In genomic region chr14:59148334-59148900, GRCh38 we compare ENCODE assay signal across 17 cellular contexts. TPM values are rescaled to one million over a fixed set of nuclear protein-coding genes. Genes with fewer than 3 reads are reported as not detected.
DNase-seq lines count a peak whose midpoint lies in the region; ATAC-seq, FAIRE-seq and TF ChIP-seq lines count a peak whose summit lies in the region.
"Had no signal": no experiment of that assay in that cellular context is flagged by ENCODE, and none has a peak within 500 bp of the region (broad histone marks: within the 10 kb centered on the region; RNA-seq: fewer than 3 reads in every experiment).

No MANE protein-coding gene starts in this region.

- H3K4me3 ChIP-seq in GM12878 (no peak overlapping the region), H7 (ENCODE audit: insufficient read depth, low read depth, low read length) (no peak overlapping the region), Peyer's patch (no peak overlapping the region)
- H3K4me3 ChIP-seq: lower lobe of right lung, SJSA1 had no signal

- CTCF ChIA-PET in GM12878 (lab: Yijun Ruan, JAX) = interaction anchor here (0.9 to 1.3 kb wide), 3 partner anchors 23 to 295 kb away, joined by 3 to 4 read pairs (median 4); partner anchors contain the start of gene DAAM1

- TF ChIP-seq RAD21 in GM12878 (IDR thresholded peaks at IDR 0.05; ENCODE audit: insufficient read depth, low read depth, low read length) = no peak

- H3K4me2 ChIP-seq in GM12878 (ENCODE audit: control insufficient read depth, insufficient read depth) = 0 out of 2 replicates have a peak overlapping the region, but pooled peaks have one; percentile 62

- TF ChIP-seq EP300 in GM12878 (IDR thresholded peaks at IDR 0.05; ENCODE audit: borderline replicate concordance in 1 of 2, control insufficient read depth in 1 of 2, low read depth in 2 of 2, low read length in 2 of 2) = no peak

- ATAC-seq in GM21529 (IDR thresholded peaks at IDR 0.05; ENCODE audit: unreplicated experiment) (peak; percentile 76), HG03354 (IDR thresholded peaks at IDR 0.05; ENCODE audit: poor library complexity, severe bottlenecking, unreplicated experiment) (peak; percentile 73), GM12878 (peak; percentile 84)
- ATAC-seq: lower lobe of right lung had no signal

- BruUV-seq in GM12878 (replicated peaks; lab: Mats Ljungman, UMichigan) = no TSS peak

- no peaks in the 10 kb centered on the region for H3K79me2 ChIP-seq in GM12878 (ENCODE audit: control insufficient read depth, insufficient read depth, low read length)

- SMC1A ChIA-PET in GM12878 (lab: Charles Lee; ENCODE audit: uncharacterized antibody, unreplicated experiment) = interaction anchor here (0.9 to 1.8 kb wide), 4 partner anchors 13 to 127 kb away, joined by 3 to 7 read pairs (median 4); no protein-coding TSS in a partner anchor

- TF ChIP-seq POLR2A in GM12878 (IDR thresholded peaks at IDR 0.05; ENCODE audit: low read depth, low read length) (no peak), Peyer's patch (IDR thresholded peaks at IDR 0.05) (no peak)

- RAD21 ChIA-PET in GM12878 (lab: Charles Lee; ENCODE audit: unreplicated experiment) = interaction anchor here (0.6 to 1.5 kb wide), 3 partner anchors 23 to 44 kb away, joined by 3 to 4 read pairs (median 3); partner anchors contain the start of gene DAAM1

- H3K36me3 ChIP-seq in GM12878 (ENCODE audit: control insufficient read depth in 2 of 2, insufficient read depth in 2 of 2, low read length in 1 of 2) (no peaks in the 10 kb centered on the region), H7 (replicated peaks; ENCODE audit: control insufficient read depth, insufficient read depth, low read length) (no peaks in the 10 kb centered on the region), Peyer's patch (no peaks in the 10 kb centered on the region)
- H3K36me3 ChIP-seq: lower lobe of right lung, SJSA1 had no signal

- H3K27me3 ChIP-seq in GM12878 (replicated peaks in 1 of 2; ENCODE audit: control insufficient read depth in 2 of 2, insufficient read depth in 2 of 2, low read length in 1 of 2) (no peaks in the 10 kb centered on the region), H7 (ENCODE audit: control insufficient read depth, insufficient read depth, low read length) (no peaks in the 10 kb centered on the region), Peyer's patch (no peaks in the 10 kb centered on the region)
- H3K27me3 ChIP-seq: SJSA1 had no signal

- POLR2A ChIA-PET in GM12878 (lab: Charles Lee) = no interaction called here

- 33% methylated on average over 4 of the region's 4 CpGs for WGBS in GM12878 (ENCODE audit: insufficient coverage, insufficient replicate concordance, low lambda C conversion rate, missing lambda C conversion rate)

- H3K4me1 ChIP-seq in GM12878 (ENCODE audit: control insufficient read depth, insufficient read depth, low read length) (peaks cover 17% of the 10 kb centered on the region), Peyer's patch (peaks cover 0 to 4% (median 2%) of the 10 kb centered on the region in 4 donors)
- H3K4me1 ChIP-seq: SJSA1 had no signal

- H3K9ac ChIP-seq in GM12878 (ENCODE audit: control insufficient read depth, insufficient read depth, low read length) = no peak overlapping the region

- DNase-seq in GM18507 (ENCODE audit: extremely low spot score, insufficient read length, low read depth) (no peak), GM12878 (ENCODE audit: low read depth, low spot score) (no peak), H7 (no peak), NCI-H2107 treated with DMSO at 0.1 percent for 48 hours (lab: John Stamatoyannopoulos, UW; ENCODE audit: unreplicated experiment) (no peak), NCI-H2081 (lab: John Stamatoyannopoulos, UW) (no peak), Peyer's patch (no peak)
- DNase-seq: activated CD8-positive, alpha-beta memory T cell treated with anti-CD3 and anti-CD28 coated beads, Interleukin-2, amount 50 U/mL, for 48 hours; C1 segment of cervical spinal cord; cerebellar nuclear complex; EL; erythroblast; lower lobe of right lung; NCI-H446; substantia nigra had no signal

- no peaks in the 10 kb centered on the region for H3K9me3 ChIP-seq in GM12878 (replicated peaks; ENCODE audit: control insufficient read depth, insufficient read depth, low read length)
- no peaks in the 10 kb centered on the region for H3K9me3 ChIP-seq in Peyer's patch
- H3K9me3 ChIP-seq: lower lobe of right lung, SJSA1 had no signal

- intact Hi-C loops in GM12878 (cut with micrococcal nuclease; ENCODE audit: unreplicated experiment) = no loop called here

- H4K20me1 ChIP-seq in GM12878 (ENCODE audit: control insufficient read depth, insufficient read depth) = no peaks in the 10 kb centered on the region

- in situ Hi-C loops in GM12878 (cut with MboI) = no loop called here

- TF ChIP-seq CTCF in GM12878 (IDR thresholded peaks at IDR 0.05 in 2 of 3, conservative IDR thresholded peaks at IDR 0.05 in 1 of 3; ENCODE audit: control insufficient read depth in 2 of 3, extremely low read depth in 1 of 3, insufficient read depth in 1 of 3, low read depth in 3 of 3, low read length in 3 of 3) = no peak
- TF ChIP-seq CTCF in Peyer's patch (IDR thresholded peaks at IDR 0.05) = no peak

- H3K27ac ChIP-seq in GM12878 (ENCODE audit: control insufficient read depth, insufficient read depth) (no peak overlapping the region), Peyer's patch (no peak overlapping the region)
- H3K27ac ChIP-seq: lower lobe of right lung, SJSA1 had no signal

- H2AFZ ChIP-seq in GM12878 (ENCODE audit: control insufficient read depth, low read depth, low read length) = peak overlapping the region; percentile 54

- FAIRE-seq in GM18507 (lab: Jason Lieb, UNC) (peak; percentile 74), GM12878 (lab: Jason Lieb, UNC) (no peak)

TF ChIP-seq in GM12878, 131 proteins besides CTCF, POLR2A, EP300 and RAD21 (continues in another document):
- TF ChIP-seq ZNF217 (IDR thresholded peaks at IDR 0.05) = 0 out of 2 replicates have a peak, but pooled peaks have one; percentile 29
- TF ChIP-seq IKZF2 (IDR thresholded peaks at IDR 0.05) = peak; percentile 35 to 54; a peak in 2 of 4 replicates
- TF ChIP-seq BMI1 (IDR thresholded peaks at IDR 0.05; ENCODE audit: borderline replicate concordance) = no peak
- TF ChIP-seq STAT1 (conservative IDR thresholded peaks at IDR 0.05) = no peak
- no peak for TF ChIP-seq CEBPB (IDR thresholded peaks at IDR 0.05; ENCODE audit: borderline replicate concordance in 1 of 2, low read depth in 2 of 2, low read length in 2 of 2)
- TF ChIP-seq IRF5 (IDR thresholded peaks at IDR 0.05; ENCODE audit: borderline replicate concordance) = no peak
- TF ChIP-seq RUNX3 (IDR thresholded peaks at IDR 0.05; ENCODE audit: low read length) = no peak
- TF ChIP-seq FOS (IDR thresholded peaks at IDR 0.05; ENCODE audit: borderline replicate concordance, extremely low read depth, insufficient read length) = no peak
- no peak for TF ChIP-seq HCFC1 (IDR thresholded peaks at IDR 0.05; ENCODE audit: low read length)
- TF ChIP-seq POU2F2 (IDR thresholded peaks at IDR 0.05; ENCODE audit: borderline replicate concordance, low read depth, low read length) = peak; percentile 76; the same call in 2 of the 3 replicates
- no peak for TF ChIP-seq SUPT20H (IDR thresholded peaks at IDR 0.05; ENCODE audit: borderline replicate concordance, control insufficient read depth, low read depth, low read length)
- TF ChIP-seq IRF3 (IDR thresholded peaks at IDR 0.05) = no peak

RNA-seq across cellular contexts. Expression of gene DAAM1, which starts 40.0 kb away (rescaled TPM):
- 237 and 240 TPM in 2 replicates for total RNA-seq in GM12878 (2013; cell fraction: nucleolus; rRNA removed)
- total RNA-seq in GM12878 (2014; rRNA removed) (16.6 and 18.3 TPM in 2 replicates), GM12878 (2014; rRNA removed; fragmentation: Illumina TruSeq; extraction: Trizol) (21.5 and 24.5 TPM in 2 replicates), GM12878 (2021) (31.3 and 32.4 TPM in 2 replicates), Peyer's patch (100 to 1,000 TPM in 1 of 4 donors, 10 to 100 TPM in 3; 17.7 to 110 (median 61.7) TPM)
- polyA plus RNA-seq in GM12878 (2011; ENCODE audit: low read depth) = 4.8 TPM
- polyA plus RNA-seq in GM12878 (2011; rRNA removed) (26.9 and 51.8 TPM in 2 replicates), GM12878 (2014; fragmentation: Illumina TruSeq; extraction: Trizol) (29.0 and 41.1 TPM in 2 replicates), GM12878 (2014; fragmentation: Nextera tagmentation; extraction: Ambion mirVana) (10 to 100 TPM; 13.8 to 19.7 TPM), GM12878 (2014; rRNA removed) (16.8 and 17.3 TPM in 2 replicates), GM12878 (2016; fragmentation: Nextera tagmentation; extraction: Ambion mirVana) (10 to 100 TPM; 28.5 to 29.7 TPM)
- 6.8 and 10.9 TPM in 2 replicates for polyA plus RNA-seq in GM12878 (2011; cell fraction: cytosol; rRNA removed)
- polyA plus RNA-seq in GM12878 (2011; cell fraction: nucleus; rRNA removed) = 32.7 and 37.0 TPM in 2 replicates
- polyA plus RNA-seq in GM12878 (2012) = 8.6 and 15.5 TPM in 2 replicates
- 47.0 and 87.3 TPM in 2 replicates for polyA minus RNA-seq in GM12878 (2011; rRNA and poly(A)+ RNA removed)
- 7.3 and 7.4 TPM in 2 replicates for polyA minus RNA-seq in GM12878 (2011; cell fraction: cytosol; rRNA and poly(A)+ RNA removed)
- polyA minus RNA-seq in GM12878 (2011; cell fraction: nucleus; rRNA and poly(A)+ RNA removed) = 55.4 and 67.1 TPM in 2 replicates
- total RNA-seq in H7 (2014; rRNA removed; shearing (Covaris generic)) = 11.4 and 13.7 TPM in 2 replicates
